Comparison of ENCODE assay signal across 8 cellular contexts in the genomic region with DNA sequence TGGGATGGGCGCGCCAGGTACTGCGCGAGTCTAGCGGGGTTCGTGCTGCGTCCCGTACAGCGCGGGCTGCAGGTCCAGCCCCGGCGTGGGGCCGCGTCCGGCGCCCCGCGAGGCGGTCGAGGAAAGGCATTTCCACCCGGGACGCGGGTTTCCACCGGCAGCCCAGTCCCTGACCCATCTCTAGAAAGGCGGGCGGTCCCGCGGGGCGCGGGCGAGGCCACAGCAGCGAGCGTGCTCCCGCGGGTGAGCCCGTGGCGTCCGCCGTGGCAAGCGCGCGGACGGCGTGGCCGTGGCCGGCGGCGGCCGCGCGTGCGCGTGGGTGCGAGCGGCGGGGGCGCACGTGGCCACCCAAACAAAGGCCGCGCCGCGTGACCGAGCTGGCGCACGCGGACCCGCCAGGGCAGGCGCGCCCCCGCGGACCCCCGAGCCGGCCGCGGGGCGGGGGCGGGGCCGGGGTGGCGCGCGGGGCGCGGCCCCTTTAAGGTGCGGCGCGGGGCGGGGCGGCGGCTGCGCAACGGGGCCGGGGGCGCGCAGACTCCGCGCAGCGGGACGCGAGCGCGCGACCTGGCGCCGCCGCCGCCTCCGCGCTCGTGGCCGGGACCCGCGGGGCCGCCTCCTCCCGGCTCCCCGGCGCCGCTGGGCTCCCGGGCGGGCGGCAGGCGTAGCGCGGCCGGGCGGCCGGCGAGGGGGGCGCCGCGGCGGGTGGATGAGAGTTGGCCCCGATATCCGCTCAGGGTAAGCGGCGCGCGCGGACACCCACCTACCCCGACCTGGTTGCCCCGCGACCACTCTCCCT. TPM values are rescaled to one million over a fixed set of nuclear protein-coding genes. Genes with fewer than 3 reads are reported as not detected.
A peak's percentile ranks its signal among the peaks of the same experiment; 100 is the strongest.
DNase-seq lines count a peak whose midpoint lies in the region; ATAC-seq and TF ChIP-seq lines count a peak whose summit lies in the region.

No MANE protein-coding gene starts in this region.

- in situ Hi-C loops in SK-MEL-5 (cut with HindIII; ENCODE audit: low pct_unique_long_range_greater_than_20kb, low sequenced_read_pairs) = no loop called here
- in situ Hi-C loops in gastrocnemius medialis (cut with MboI; ENCODE audit: low sequenced_read_pairs in 4 of 4) = no loop called here

- CTCF ChIA-PET in HEK293 (lab: Yijun Ruan, JAX) = interaction anchor here (2.1 kb wide), 1 partner anchor 13 kb away, joined by 10 read pairs; no protein-coding TSS in a partner anchor

- H3K36me3 Mint-ChIP-seq in activated naive CD8-positive, alpha-beta T cell treated with anti-CD3 and anti-CD28 coated beads, Interleukin-2, amount 10 ng/mL, durations not matched to agents 7 days and 5 days = peaks cover 2% of the 10 kb centered on the region

- H3K4me3 ChIP-seq in HEK293 (ENCODE audit: low read depth, low read length) (peak overlapping the region; percentile 55), gastrocnemius medialis (peak overlapping the region; percentile 76 to 89 (median 80))

- ATAC-seq in activated naive CD8-positive, alpha-beta T cell treated with anti-CD3 and anti-CD28 coated beads, Interleukin-2, amount 10 ng/mL, durations not matched to agents 7 days and 5 days (ENCODE audit: low read depth) = peak; percentile 67
- ATAC-seq in left ventricle myocardium superior = peak; percentile 20
- ATAC-seq in gastrocnemius medialis = peak; percentile 47 to 55
- ATAC-seq in HG02623 (IDR thresholded peaks at IDR 0.05; ENCODE audit: unreplicated experiment) = no peak

- peak overlapping the region; percentile 69 for H3K27ac Mint-ChIP-seq in activated naive CD8-positive, alpha-beta T cell treated with anti-CD3 and anti-CD28 coated beads, Interleukin-2, amount 10 ng/mL, durations not matched to agents 7 days and 5 days

- intact Hi-C loops in left ventricle myocardium superior (cut with micrococcal nuclease) (no loop called here), gastrocnemius medialis (cut with DNase I; ENCODE audit: low total_unique reads) (loop anchor here (5.0 kb wide), 2 partner anchors 101 to 161 kb away; a partner anchor contains a TSS)

- POLR2A ChIA-PET in HEK293 (lab: Yijun Ruan, JAX) = no interaction called here
- POLR2A ChIA-PET in activated naive CD8-positive, alpha-beta T cell treated with anti-CD3 and anti-CD28 coated beads, Interleukin-2, amount 10 ng/mL, durations not matched to agents 7 days and 5 days (lab: Charles Lee) = interaction anchor here (1.0 to 1.6 kb wide), 3 partner anchors 16 to 38 kb away, joined by 3 to 6 read pairs (median 3); no protein-coding TSS in a partner anchor

- TF ChIP-seq POLR2A in gastrocnemius medialis (IDR thresholded peaks at IDR 0.05) = peak in 1 of 2 donors; percentile 51

- H3K4me1 Mint-ChIP-seq in activated naive CD8-positive, alpha-beta T cell treated with anti-CD3 and anti-CD28 coated beads, Interleukin-2, amount 10 ng/mL, durations not matched to agents 7 days and 5 days = peaks cover 26% of the 10 kb centered on the region

- no peaks in the 10 kb centered on the region for H3K9me3 ChIP-seq in HEK293 (ENCODE audit: control insufficient read depth, insufficient read depth, low read depth, low read length)
- H3K9me3 ChIP-seq in gastrocnemius medialis = peaks cover 0 to 4% (median 0%) of the 10 kb centered on the region in 3 donors

- DNase-seq in D341Med (ENCODE audit: low spot score) (peak; percentile 98), SK-MEL-5 (ENCODE audit: low read depth, low spot score) (peak; percentile 65), left ventricle myocardium superior (peak; percentile 86), gastrocnemius medialis (peak in 1 of 2 donors; percentile 26), NCI-H1092 treated with DMSO at 0.1 percent for 48 hours (lab: John Stamatoyannopoulos, UW) (no peak)
- DNase-seq in activated naive CD8-positive, alpha-beta T cell treated with anti-CD3 and anti-CD28 coated beads, Interleukin-2, amount 10 ng/mL, durations not matched to agents 7 days and 5 days = peak; percentile 83

- TF ChIP-seq CTCF in HEK293 (tag by site-specific recombination; IDR thresholded peaks at IDR 0.05) (no peak), gastrocnemius medialis (IDR thresholded peaks at IDR 0.05 in 4 of 5, conservative IDR thresholded peaks at IDR 0.05 in 1 of 5) (no peak)

- peak overlapping the region; percentile 80 for H3K4me3 Mint-ChIP-seq in activated naive CD8-positive, alpha-beta T cell treated with anti-CD3 and anti-CD28 coated beads, Interleukin-2, amount 10 ng/mL, durations not matched to agents 7 days and 5 days

- H3K4me1 ChIP-seq in HEK293 (ENCODE audit: control insufficient read depth, insufficient read depth, low read length) (peaks cover 24% of the 10 kb centered on the region), gastrocnemius medialis (peaks cover 42 to 48% of the 10 kb centered on the region in 2 donors)

- H3K27ac ChIP-seq in HEK293 (ENCODE audit: extremely low read depth, low read depth, low read length) (peak overlapping the region; percentile 80; the same call in 1 of the 2 replicates), gastrocnemius medialis (peak overlapping the region; percentile 77 to 89 (median 81))

- no peaks in the 10 kb centered on the region for H3K27me3 ChIP-seq in gastrocnemius medialis

- H3K36me3 ChIP-seq in HEK293 (ENCODE audit: control insufficient read depth in 2 of 2, insufficient read depth in 1 of 2, low read length in 2 of 2) = no peaks in the 10 kb centered on the region
- no peaks in the 10 kb centered on the region for H3K36me3 ChIP-seq in gastrocnemius medialis

- peaks cover 2% of the 10 kb centered on the region for H3K27me3 Mint-ChIP-seq in activated naive CD8-positive, alpha-beta T cell treated with anti-CD3 and anti-CD28 coated beads, Interleukin-2, amount 10 ng/mL, durations not matched to agents 7 days and 5 days

- peaks cover under 1% of the 10 kb centered on the region for H3K9me3 Mint-ChIP-seq in activated naive CD8-positive, alpha-beta T cell treated with anti-CD3 and anti-CD28 coated beads, Interleukin-2, amount 10 ng/mL, durations not matched to agents 7 days and 5 days

TF ChIP-seq in HEK293, 187 proteins besides CTCF, POLR2A, EP300 and RAD21:
- TF ChIP-seq, protein P1, sequence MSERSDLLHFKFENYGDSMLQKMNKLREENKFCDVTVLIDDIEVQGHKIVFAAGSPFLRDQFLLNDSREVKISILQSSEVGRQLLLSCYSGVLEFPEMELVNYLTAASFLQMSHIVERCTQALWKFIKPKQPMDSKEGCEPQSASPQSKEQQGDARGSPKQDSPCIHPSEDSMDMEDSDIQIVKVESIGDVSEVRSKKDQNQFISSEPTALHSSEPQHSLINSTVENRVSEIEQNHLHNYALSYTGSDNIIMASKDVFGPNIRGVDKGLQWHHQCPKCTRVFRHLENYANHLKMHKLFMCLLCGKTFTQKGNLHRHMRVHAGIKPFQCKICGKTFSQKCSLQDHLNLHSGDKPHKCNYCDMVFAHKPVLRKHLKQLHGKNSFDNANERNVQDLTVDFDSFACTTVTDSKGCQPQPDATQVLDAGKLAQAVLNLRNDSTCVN (tag by site-specific recombination; optimal IDR thresholded peaks at IDR 0.05) = peak; percentile 12
- TF ChIP-seq ZNF433 (tag by site-specific recombination; IDR thresholded peaks at IDR 0.05; ENCODE audit: low read depth) (no peak), ZNF654 (tag by site-specific recombination; IDR thresholded peaks at IDR 0.05; ENCODE audit: low read depth) (no peak), HOXA7 (CRISPR knock-in tag; IDR thresholded peaks at IDR 0.05; ENCODE audit: borderline replicate concordance) (no peak), ZFP37 (tag by site-specific recombination; IDR thresholded peaks at IDR 0.05) (no peak), ZNF792 (tag by site-specific recombination; IDR thresholded peaks at IDR 0.05) (no peak)
- TF ChIP-seq, protein P2, sequence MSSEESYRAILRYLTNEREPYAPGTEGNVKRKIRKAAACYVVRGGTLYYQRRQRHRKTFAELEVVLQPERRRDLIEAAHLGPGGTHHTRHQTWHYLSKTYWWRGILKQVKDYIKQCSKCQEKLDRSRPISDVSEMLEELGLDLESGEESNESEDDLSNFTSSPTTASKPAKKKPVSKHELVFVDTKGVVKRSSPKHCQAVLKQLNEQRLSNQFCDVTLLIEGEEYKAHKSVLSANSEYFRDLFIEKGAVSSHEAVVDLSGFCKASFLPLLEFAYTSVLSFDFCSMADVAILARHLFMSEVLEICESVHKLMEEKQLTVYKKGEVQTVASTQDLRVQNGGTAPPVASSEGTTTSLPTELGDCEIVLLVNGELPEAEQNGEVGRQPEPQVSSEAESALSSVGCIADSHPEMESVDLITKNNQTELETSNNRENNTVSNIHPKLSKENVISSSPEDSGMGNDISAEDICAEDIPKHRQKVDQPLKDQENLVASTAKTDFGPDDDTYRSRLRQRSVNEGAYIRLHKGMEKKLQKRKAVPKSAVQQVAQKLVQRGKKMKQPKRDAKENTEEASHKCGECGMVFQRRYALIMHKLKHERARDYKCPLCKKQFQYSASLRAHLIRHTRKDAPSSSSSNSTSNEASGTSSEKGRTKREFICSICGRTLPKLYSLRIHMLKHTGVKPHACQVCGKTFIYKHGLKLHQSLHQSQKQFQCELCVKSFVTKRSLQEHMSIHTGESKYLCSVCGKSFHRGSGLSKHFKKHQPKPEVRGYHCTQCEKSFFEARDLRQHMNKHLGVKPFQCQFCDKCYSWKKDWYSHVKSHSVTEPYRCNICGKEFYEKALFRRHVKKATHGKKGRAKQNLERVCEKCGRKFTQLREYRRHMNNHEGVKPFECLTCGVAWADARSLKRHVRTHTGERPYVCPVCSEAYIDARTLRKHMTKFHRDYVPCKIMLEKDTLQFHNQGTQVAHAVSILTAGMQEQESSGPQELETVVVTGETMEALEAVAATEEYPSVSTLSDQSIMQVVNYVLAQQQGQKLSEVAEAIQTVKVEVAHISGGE (tag by site-specific recombination; conservative IDR thresholded peaks at IDR 0.05; ENCODE audit: low read depth) = no peak

RNA-seq across cellular contexts. Expression of a gene that starts 39.3 kb away (rescaled TPM):
- total RNA-seq in SK-MEL-5 (2014; rRNA removed; shearing (Covaris generic)) = 12.5 and 17.6 TPM in 2 replicates
- 38.5 and 51.5 TPM in 2 replicates for polyA plus RNA-seq in SK-MEL-5 (2015; cell fraction: cytosol; rRNA removed)
- 19.6 and 24.9 TPM in 2 replicates for polyA plus RNA-seq in SK-MEL-5 (2015; cell fraction: nucleus; rRNA removed)
- under 1 TPM; 0.31 to 0.33 TPM for total RNA-seq in activated naive CD8-positive, alpha-beta T cell treated with anti-CD3 and anti-CD28 coated beads, Interleukin-2, amount 10 ng/mL, durations not matched to agents 7 days and 5 days
- total RNA-seq in left ventricle myocardium superior (9.7 TPM), gastrocnemius medialis (1 to 10 TPM in 2 of 4 donors, under 1 TPM in 2; 0.10 to 1.5 (median 0.87) TPM)

RNA-seq across cellular contexts. Expression of a gene that starts 43.4 kb away (rescaled TPM):
- total RNA-seq in SK-MEL-5 (2014; rRNA removed; shearing (Covaris generic)) = 128 and 148 TPM in 2 replicates
- polyA plus RNA-seq in SK-MEL-5 (2015; cell fraction: cytosol; rRNA removed) = 284 and 312 TPM in 2 replicates
- 287 and 366 TPM in 2 replicates for polyA plus RNA-seq in SK-MEL-5 (2015; cell fraction: nucleus; rRNA removed)
- total RNA-seq in activated naive CD8-positive, alpha-beta T cell treated with anti-CD3 and anti-CD28 coated beads, Interleukin-2, amount 10 ng/mL, durations not matched to agents 7 days and 5 days = 10 to 100 TPM; 20.2 to 23.2 TPM
- 94.0 TPM for total RNA-seq in left ventricle myocardium superior
- total RNA-seq in gastrocnemius medialis = 100 to 1,000 TPM in 1 of 4 donors, 10 to 100 TPM in 3; 16.7 to 106 (median 53.3) TPM
